Comparison of ENCODE assay signal across 1 cellular context in the genomic region with DNA sequence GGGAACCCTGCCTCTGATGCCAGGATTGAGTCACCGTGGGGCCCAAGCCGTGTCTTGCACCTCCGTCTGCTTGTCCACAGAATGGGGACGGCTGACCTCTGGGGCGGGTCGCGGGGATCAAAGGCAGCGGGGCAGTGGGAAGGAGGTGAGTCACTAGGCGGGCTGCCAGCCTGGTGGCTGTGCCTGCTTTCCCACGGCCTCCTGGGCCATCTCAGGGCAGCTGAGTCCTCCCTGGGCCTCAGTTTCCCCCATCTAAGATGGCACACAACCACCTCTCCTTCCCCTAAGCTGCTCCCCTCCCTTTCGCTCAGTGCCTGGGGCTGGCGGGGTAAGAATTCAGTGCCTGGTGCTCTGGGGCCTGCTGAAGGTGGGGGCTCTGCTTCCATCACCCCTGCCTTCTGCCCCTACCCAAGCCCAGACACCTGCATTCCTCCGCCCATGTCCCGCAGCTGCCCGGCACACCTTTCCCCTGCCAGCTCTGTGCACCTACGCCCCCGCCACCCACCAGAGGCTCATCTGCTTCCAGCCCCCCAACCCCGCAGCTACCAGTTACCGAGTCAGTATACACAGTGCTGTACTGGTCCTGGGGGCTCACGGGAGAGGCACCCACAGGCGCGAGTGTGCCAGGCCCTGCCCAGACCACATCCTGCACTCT.
TF ChIP-seq lines count a peak whose summit lies in the region.

No MANE protein-coding gene starts in this region.

TF ChIP-seq in K562, 482 proteins besides CTCF, POLR2A, EP300 and RAD21:
- no peak for TF ChIP-seq C11orf30 (IDR thresholded peaks at IDR 0.05; ENCODE audit: low read depth)
- TF ChIP-seq, protein P1, sequence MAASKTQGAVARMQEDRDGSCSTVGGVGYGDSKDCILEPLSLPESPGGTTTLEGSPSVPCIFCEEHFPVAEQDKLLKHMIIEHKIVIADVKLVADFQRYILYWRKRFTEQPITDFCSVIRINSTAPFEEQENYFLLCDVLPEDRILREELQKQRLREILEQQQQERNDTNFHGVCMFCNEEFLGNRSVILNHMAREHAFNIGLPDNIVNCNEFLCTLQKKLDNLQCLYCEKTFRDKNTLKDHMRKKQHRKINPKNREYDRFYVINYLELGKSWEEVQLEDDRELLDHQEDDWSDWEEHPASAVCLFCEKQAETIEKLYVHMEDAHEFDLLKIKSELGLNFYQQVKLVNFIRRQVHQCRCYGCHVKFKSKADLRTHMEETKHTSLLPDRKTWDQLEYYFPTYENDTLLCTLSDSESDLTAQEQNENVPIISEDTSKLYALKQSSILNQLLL (CRISPR knock-in tag; IDR thresholded peaks at IDR 0.05; ENCODE audit: borderline replicate concordance) = no peak
- peak; percentile 75 for TF ChIP-seq RBM22 (IDR thresholded peaks at IDR 0.05; ENCODE audit: low read depth, low read length, poor library complexity, severe bottlenecking)
- TF ChIP-seq CEBPB (tag; IDR thresholded peaks at IDR 0.05) = no peak
- no peak for TF ChIP-seq ZFX (CRISPR knock-in tag; IDR thresholded peaks at IDR 0.05)
- no peak for TF ChIP-seq ZSCAN29 (IDR thresholded peaks at IDR 0.05)
- 0 out of 2 replicates have a peak, but pooled peaks have one; percentile 30 for TF ChIP-seq GABPB1 (CRISPR knock-in tag; IDR thresholded peaks at IDR 0.05)
- TF ChIP-seq, protein P2, sequence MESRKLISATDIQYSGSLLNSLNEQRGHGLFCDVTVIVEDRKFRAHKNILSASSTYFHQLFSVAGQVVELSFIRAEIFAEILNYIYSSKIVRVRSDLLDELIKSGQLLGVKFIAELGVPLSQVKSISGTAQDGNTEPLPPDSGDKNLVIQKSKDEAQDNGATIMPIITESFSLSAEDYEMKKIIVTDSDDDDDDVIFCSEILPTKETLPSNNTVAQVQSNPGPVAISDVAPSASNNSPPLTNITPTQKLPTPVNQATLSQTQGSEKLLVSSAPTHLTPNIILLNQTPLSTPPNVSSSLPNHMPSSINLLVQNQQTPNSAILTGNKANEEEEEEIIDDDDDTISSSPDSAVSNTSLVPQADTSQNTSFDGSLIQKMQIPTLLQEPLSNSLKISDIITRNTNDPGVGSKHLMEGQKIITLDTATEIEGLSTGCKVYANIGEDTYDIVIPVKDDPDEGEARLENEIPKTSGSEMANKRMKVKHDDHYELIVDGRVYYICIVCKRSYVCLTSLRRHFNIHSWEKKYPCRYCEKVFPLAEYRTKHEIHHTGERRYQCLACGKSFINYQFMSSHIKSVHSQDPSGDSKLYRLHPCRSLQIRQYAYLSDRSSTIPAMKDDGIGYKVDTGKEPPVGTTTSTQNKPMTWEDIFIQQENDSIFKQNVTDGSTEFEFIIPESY (CRISPR knock-in tag; IDR thresholded peaks at IDR 0.05) = peak; percentile 90
- TF ChIP-seq, protein P3, sequence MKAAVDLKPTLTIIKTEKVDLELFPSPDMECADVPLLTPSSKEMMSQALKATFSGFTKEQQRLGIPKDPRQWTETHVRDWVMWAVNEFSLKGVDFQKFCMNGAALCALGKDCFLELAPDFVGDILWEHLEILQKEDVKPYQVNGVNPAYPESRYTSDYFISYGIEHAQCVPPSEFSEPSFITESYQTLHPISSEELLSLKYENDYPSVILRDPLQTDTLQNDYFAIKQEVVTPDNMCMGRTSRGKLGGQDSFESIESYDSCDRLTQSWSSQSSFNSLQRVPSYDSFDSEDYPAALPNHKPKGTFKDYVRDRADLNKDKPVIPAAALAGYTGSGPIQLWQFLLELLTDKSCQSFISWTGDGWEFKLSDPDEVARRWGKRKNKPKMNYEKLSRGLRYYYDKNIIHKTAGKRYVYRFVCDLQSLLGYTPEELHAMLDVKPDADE (conservative IDR thresholded peaks at IDR 0.05; ENCODE audit: control insufficient read depth, low read depth, low read length) = 0 out of 2 replicates have a peak, but pooled peaks have one; percentile 28
- no peak for TF ChIP-seq ZNF668 (CRISPR knock-in tag; IDR thresholded peaks at IDR 0.05)
- TF ChIP-seq, protein P4, sequence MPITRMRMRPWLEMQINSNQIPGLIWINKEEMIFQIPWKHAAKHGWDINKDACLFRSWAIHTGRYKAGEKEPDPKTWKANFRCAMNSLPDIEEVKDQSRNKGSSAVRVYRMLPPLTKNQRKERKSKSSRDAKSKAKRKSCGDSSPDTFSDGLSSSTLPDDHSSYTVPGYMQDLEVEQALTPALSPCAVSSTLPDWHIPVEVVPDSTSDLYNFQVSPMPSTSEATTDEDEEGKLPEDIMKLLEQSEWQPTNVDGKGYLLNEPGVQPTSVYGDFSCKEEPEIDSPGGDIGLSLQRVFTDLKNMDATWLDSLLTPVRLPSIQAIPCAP (CRISPR knock-in tag; IDR thresholded peaks at IDR 0.05; ENCODE audit: borderline replicate concordance) = no peak
- TF ChIP-seq MAZ (CRISPR knock-in tag; conservative IDR thresholded peaks at IDR 0.05 in 1 of 2, IDR thresholded peaks at IDR 0.05 in 1 of 2) = no peak
- TF ChIP-seq, protein P5, sequence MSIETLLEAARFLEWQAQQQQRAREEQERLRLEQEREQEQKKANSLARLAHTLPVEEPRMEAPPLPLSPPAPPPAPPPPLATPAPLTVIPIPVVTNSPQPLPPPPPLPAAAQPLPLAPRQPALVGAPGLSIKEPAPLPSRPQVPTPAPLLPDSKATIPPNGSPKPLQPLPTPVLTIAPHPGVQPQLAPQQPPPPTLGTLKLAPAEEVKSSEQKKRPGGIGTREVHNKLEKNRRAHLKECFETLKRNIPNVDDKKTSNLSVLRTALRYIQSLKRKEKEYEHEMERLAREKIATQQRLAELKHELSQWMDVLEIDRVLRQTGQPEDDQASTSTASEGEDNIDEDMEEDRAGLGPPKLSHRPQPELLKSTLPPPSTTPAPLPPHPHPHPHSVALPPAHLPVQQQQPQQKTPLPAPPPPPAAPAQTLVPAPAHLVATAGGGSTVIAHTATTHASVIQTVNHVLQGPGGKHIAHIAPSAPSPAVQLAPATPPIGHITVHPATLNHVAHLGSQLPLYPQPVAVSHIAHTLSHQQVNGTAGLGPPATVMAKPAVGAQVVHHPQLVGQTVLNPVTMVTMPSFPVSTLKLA (conservative IDR thresholded peaks at IDR 0.05) = no peak
- TF ChIP-seq, protein P6, sequence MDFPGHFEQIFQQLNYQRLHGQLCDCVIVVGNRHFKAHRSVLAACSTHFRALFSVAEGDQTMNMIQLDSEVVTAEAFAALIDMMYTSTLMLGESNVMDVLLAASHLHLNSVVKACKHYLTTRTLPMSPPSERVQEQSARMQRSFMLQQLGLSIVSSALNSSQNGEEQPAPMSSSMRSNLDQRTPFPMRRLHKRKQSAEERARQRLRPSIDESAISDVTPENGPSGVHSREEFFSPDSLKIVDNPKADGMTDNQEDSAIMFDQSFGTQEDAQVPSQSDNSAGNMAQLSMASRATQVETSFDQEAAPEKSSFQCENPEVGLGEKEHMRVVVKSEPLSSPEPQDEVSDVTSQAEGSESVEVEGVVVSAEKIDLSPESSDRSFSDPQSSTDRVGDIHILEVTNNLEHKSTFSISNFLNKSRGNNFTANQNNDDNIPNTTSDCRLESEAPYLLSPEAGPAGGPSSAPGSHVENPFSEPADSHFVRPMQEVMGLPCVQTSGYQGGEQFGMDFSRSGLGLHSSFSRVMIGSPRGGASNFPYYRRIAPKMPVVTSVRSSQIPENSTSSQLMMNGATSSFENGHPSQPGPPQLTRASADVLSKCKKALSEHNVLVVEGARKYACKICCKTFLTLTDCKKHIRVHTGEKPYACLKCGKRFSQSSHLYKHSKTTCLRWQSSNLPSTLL (IDR thresholded peaks at IDR 0.05) = no peak
- no peak for TF ChIP-seq HLTF (IDR thresholded peaks at IDR 0.05)
- TF ChIP-seq POLR2G (IDR thresholded peaks at IDR 0.05; ENCODE audit: low read depth, low read length) = peak; percentile 73
- TF ChIP-seq, protein P7, sequence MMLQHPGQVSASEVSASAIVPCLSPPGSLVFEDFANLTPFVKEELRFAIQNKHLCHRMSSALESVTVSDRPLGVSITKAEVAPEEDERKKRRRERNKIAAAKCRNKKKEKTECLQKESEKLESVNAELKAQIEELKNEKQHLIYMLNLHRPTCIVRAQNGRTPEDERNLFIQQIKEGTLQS (IDR thresholded peaks at IDR 0.05) = peak; percentile 32; the same call in 1 of the 2 replicates
- TF ChIP-seq, protein P7 (CRISPR knock-in tag; conservative IDR thresholded peaks at IDR 0.05) = no peak
- TF ChIP-seq ZNF764 (CRISPR knock-in tag; IDR thresholded peaks at IDR 0.05; ENCODE audit: low read depth) = no peak
- TF ChIP-seq, protein P8, sequence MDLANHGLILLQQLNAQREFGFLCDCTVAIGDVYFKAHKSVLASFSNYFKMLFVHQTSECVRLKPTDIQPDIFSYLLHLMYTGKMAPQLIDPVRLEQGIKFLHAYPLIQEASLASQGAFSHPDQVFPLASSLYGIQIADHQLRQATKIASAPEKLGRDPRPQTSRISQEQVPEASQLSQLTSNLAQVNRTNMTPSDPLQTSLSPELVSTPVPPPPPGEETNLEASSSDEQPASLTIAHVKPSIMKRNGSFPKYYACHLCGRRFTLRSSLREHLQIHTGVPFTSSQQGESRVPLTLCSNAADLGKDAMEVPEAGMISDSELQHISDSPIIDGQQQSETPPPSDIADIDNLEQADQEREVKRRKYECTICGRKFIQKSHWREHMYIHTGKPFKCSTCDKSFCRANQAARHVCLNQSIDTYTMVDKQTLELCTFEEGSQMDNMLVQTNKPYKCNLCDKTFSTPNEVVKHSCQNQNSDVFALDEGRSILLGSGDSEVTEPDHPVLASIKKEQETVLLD (IDR thresholded peaks at IDR 0.05) = no peak
- TF ChIP-seq RBFOX2 (IDR thresholded peaks at IDR 0.05; ENCODE audit: low read depth, low read length) = peak; percentile 55
- no peak for TF ChIP-seq NFE2 (IDR thresholded peaks at IDR 0.05; ENCODE audit: low read depth)
- TF ChIP-seq, protein P9, sequence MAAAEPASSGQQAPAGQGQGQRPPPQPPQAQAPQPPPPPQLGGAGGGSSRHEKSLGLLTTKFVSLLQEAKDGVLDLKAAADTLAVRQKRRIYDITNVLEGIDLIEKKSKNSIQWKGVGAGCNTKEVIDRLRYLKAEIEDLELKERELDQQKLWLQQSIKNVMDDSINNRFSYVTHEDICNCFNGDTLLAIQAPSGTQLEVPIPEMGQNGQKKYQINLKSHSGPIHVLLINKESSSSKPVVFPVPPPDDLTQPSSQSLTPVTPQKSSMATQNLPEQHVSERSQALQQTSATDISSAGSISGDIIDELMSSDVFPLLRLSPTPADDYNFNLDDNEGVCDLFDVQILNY (CRISPR knock-in tag; IDR thresholded peaks at IDR 0.05) = no peak
TF ChIP-seq in K562: peak in this region for 7.
